Comparison of ENCODE assay signal across 36 cellular contexts in the genomic region with DNA sequence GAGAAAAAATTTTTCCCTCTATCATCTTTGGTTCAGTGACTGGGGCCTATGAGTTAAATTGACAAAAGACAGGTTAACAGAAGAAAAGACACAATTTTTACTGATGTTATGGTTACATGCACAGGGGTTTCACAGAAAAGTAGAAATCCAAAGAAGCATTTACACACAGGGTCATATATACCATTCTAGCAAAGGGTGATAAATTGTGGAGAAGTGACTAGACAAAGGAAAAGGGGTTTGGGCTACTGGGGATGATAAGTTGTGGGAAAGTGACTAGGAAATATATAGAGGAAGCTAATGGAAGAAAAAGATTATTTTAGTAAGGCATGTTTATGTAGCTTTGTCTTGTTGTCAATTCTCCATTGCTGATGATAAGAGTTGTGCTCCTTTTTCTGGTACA.
"Had no signal": no experiment of that assay in that cellular context is flagged by ENCODE, and none has a peak within 500 bp of the region (broad histone marks: within the 10 kb centered on the region; RNA-seq: fewer than 3 reads in every experiment).

No MANE protein-coding gene starts in this region.

- DNase-seq: activated CD4-positive, alpha-beta memory T cell treated with anti-CD3 and anti-CD28 coated beads for 36 hours; activated CD4-positive, alpha-beta T cell treated with anti-CD3 and anti-CD28 coated beads for 1 hour; activated CD4-positive, alpha-beta T cell treated with anti-CD3 and anti-CD28 coated beads for 36 hours; activated CD4-positive, alpha-beta T cell treated with anti-CD3 and anti-CD28 coated beads for 48 hours; activated CD4-positive, alpha-beta T cell treated with anti-CD3 and anti-CD28 coated beads, Interleukin-2, amount 10 ng/mL, durations not matched to agents 7 days and 5 days; activated CD4-positive, alpha-beta T cell treated with anti-CD3 and anti-CD28 coated beads, Interleukin-2, amount 50 U/mL, for 4 hours; activated CD4-positive, CD25-positive, alpha-beta regulatory T cell; activated CD8-positive, alpha-beta memory T cell treated with anti-CD3 and anti-CD28 coated beads, Interleukin-2, amount 50 U/mL, for 4 hours; activated CD8-positive, alpha-beta T cell treated with anti-CD3 and anti-CD28 coated beads for 36 hours; activated effector memory CD4-positive, alpha-beta T cell treated with anti-CD3 and anti-CD28 coated beads, Interleukin-2, amount 50 U/mL, for 16 hours; activated gamma-delta T cell treated with Interleukin-2 at 50 U/mL for 16 hours; activated naive CD4-positive, alpha-beta T cell; activated naive CD4-positive, alpha-beta T cell treated with anti-CD3 and anti-CD28 coated beads for 36 hours; activated naive CD4-positive, alpha-beta T cell treated with anti-CD3 and anti-CD28 coated beads, Interleukin-2, amount 50 U/mL, for 16 hours; activated naive CD8-positive, alpha-beta T cell treated with anti-CD3 and anti-CD28 coated beads for 36 hours; activated T-cell treated with anti-CD3 and anti-CD28 coated beads for 4 hours; activated T-cell treated with anti-CD3 and anti-CD28 coated beads, Interleukin-2, amount 50 U/mL, for 1 hour; activated T-cell treated with anti-CD3 and anti-CD28 coated beads, Interleukin-2, amount 50 U/mL, for 4 hours; activated T-cell treated with anti-CD3 and anti-CD28 coated beads, Interleukin-2, amount 50 U/mL, for 72 hours; adrenal gland; amniotic stem cell; aorta; body of pancreas; brain microvascular endothelial cell; central memory CD4-positive, alpha-beta T cell; T-helper 1 cell; T-helper 2 cell; T-helper 9 cell had no signal

- H3K4me1 ChIP-seq: adrenal gland, body of pancreas, breast epithelium had no signal

- ATAC-seq: activated CD4-positive, alpha-beta T cell treated with anti-CD3 and anti-CD28 coated beads for 36 hours; activated CD4-positive, CD25-positive, alpha-beta regulatory T cell treated with anti-CD3 and anti-CD28 coated beads, Interleukin-2, amount 50 U/mL, for 24 hours; activated CD8-positive, alpha-beta T cell treated with anti-CD3 and anti-CD28 coated beads for 36 hours; activated naive CD4-positive, alpha-beta T cell treated with anti-CD3 and anti-CD28 coated beads, Interleukin-2, amount 50 U/mL, for 72 hours; activated T-cell treated with anti-CD3 and anti-CD28 coated beads, Interleukin-2, amount 50 U/mL, for 4 hours; activated T-cell treated with anti-CD3 and anti-CD28 coated beads, Interleukin-2, amount 50 U/mL, for 72 hours; activated T-helper 17 cell treated with anti-CD3 and anti-CD28 coated beads, Interleukin-2, amount 50 U/mL, for 72 hours; body of pancreas had no signal

- H3K27me3 ChIP-seq: adrenal gland, body of pancreas, brain microvascular endothelial cell, breast epithelium had no signal

- H3K4me3 Mint-ChIP-seq: activated CD4-positive, alpha-beta memory T cell treated with anti-CD3 and anti-CD28 coated beads for 36 hours; activated CD4-positive, alpha-beta T cell treated with anti-CD3 and anti-CD28 coated beads for 36 hours; activated CD4-positive, alpha-beta T cell treated with anti-CD3 and anti-CD28 coated beads, Interleukin-2, amount 10 ng/mL, durations not matched to agents 7 days and 5 days; activated CD8-positive, alpha-beta T cell treated with anti-CD3 and anti-CD28 coated beads for 36 hours; activated naive CD4-positive, alpha-beta T cell treated with anti-CD3 and anti-CD28 coated beads for 36 hours; activated naive CD8-positive, alpha-beta T cell treated with anti-CD3 and anti-CD28 coated beads for 36 hours; activated T-cell treated with anti-CD3 and anti-CD28 coated beads, Interleukin-2, amount 50 U/mL, for 4 hours; activated T-cell treated with anti-CD3 and anti-CD28 coated beads, Interleukin-2, amount 50 U/mL, for 72 hours; activated T-helper 1 cell treated with anti-CD3 and anti-CD28 coated beads, Interleukin-12 subunit alpha, Interleukin-12 subunit beta, Interleukin-2, Interleukin-4 antibody, amounts not matched to agents 30 ng/mL and 10 ng/mL and 1 ng/mL, durations not matched to agents 14 hours and 24 hours and 36 hours; activated T-helper 17 cell treated with anti-CD3 and anti-CD28 coated beads, Interleukin-2, amount 50 U/mL, for 72 hours; T-helper 1 cell treated with Interleukin-12 subunit alpha and Interleukin-12 subunit beta and Interleukin-4 antibody, amounts not matched to agents 30 μg/mL and 1 μg/mL, for 36 hours; T-helper 2 cell treated with Interferon-gamma antibody and Interleukin-4, amounts not matched to agents 5 μg/mL and 100 μg/mL, for 36 hours had no signal

- H3K27ac Mint-ChIP-seq: activated CD4-positive, alpha-beta memory T cell treated with anti-CD3 and anti-CD28 coated beads for 36 hours; activated CD4-positive, alpha-beta T cell treated with anti-CD3 and anti-CD28 coated beads for 36 hours; activated CD4-positive, alpha-beta T cell treated with anti-CD3 and anti-CD28 coated beads, Interleukin-2, amount 10 ng/mL, durations not matched to agents 7 days and 5 days; activated CD8-positive, alpha-beta T cell treated with anti-CD3 and anti-CD28 coated beads for 36 hours; activated naive CD4-positive, alpha-beta T cell treated with anti-CD3 and anti-CD28 coated beads for 36 hours; activated naive CD4-positive, alpha-beta T cell treated with anti-CD3 and anti-CD28 coated beads, Interleukin-2, amount 50 U/mL, for 72 hours; activated naive CD8-positive, alpha-beta T cell treated with anti-CD3 and anti-CD28 coated beads for 36 hours; activated T-cell treated with anti-CD3 and anti-CD28 coated beads, Interleukin-2, amount 50 U/mL, for 72 hours; activated T-helper 1 cell treated with anti-CD3 and anti-CD28 coated beads, Interleukin-12 subunit alpha, Interleukin-12 subunit beta, Interleukin-2, Interleukin-4 antibody, amounts not matched to agents 30 ng/mL and 10 ng/mL and 1 ng/mL, durations not matched to agents 14 hours and 24 hours and 36 hours; activated T-helper 17 cell treated with anti-CD3 and anti-CD28 coated beads, Interleukin-2, amount 50 U/mL, for 72 hours; T-helper 1 cell treated with Interleukin-12 subunit alpha and Interleukin-12 subunit beta and Interleukin-4 antibody, amounts not matched to agents 30 μg/mL and 1 μg/mL, for 36 hours; T-helper 2 cell treated with Interferon-gamma antibody and Interleukin-4, amounts not matched to agents 5 μg/mL and 100 μg/mL, for 36 hours had no signal

- H3K27me3 Mint-ChIP-seq: activated CD4-positive, alpha-beta memory T cell treated with anti-CD3 and anti-CD28 coated beads for 36 hours; activated CD4-positive, alpha-beta T cell treated with anti-CD3 and anti-CD28 coated beads for 36 hours; activated CD4-positive, alpha-beta T cell treated with anti-CD3 and anti-CD28 coated beads, Interleukin-2, amount 10 ng/mL, durations not matched to agents 7 days and 5 days; activated CD8-positive, alpha-beta T cell treated with anti-CD3 and anti-CD28 coated beads for 36 hours; activated naive CD8-positive, alpha-beta T cell treated with anti-CD3 and anti-CD28 coated beads for 36 hours; activated T-helper 17 cell treated with anti-CD3 and anti-CD28 coated beads, Interleukin-2, amount 50 U/mL, for 72 hours had no signal

- H3K4me3 ChIP-seq: adrenal gland, body of pancreas, breast epithelium had no signal

- H3K9me3 ChIP-seq: adrenal gland, body of pancreas had no signal

- H3K36me3 Mint-ChIP-seq: activated naive CD4-positive, alpha-beta T cell treated with anti-CD3 and anti-CD28 coated beads, Interleukin-2, amount 50 U/mL, for 72 hours; activated naive CD8-positive, alpha-beta T cell treated with anti-CD3 and anti-CD28 coated beads for 36 hours had no signal

- H3K27ac ChIP-seq: adrenal gland, body of pancreas, brain microvascular endothelial cell, breast epithelium, VCaP had no signal

- H3K36me3 ChIP-seq: adrenal gland, brain microvascular endothelial cell, breast epithelium had no signal

- H3K9me3 Mint-ChIP-seq: activated CD8-positive, alpha-beta T cell treated with anti-CD3 and anti-CD28 coated beads for 36 hours; activated T-helper 17 cell treated with anti-CD3 and anti-CD28 coated beads, Interleukin-2, amount 50 U/mL, for 72 hours had no signal

- H3K4me1 Mint-ChIP-seq: activated CD4-positive, alpha-beta T cell treated with anti-CD3 and anti-CD28 coated beads for 36 hours; activated CD4-positive, alpha-beta T cell treated with anti-CD3 and anti-CD28 coated beads, Interleukin-2, amount 10 ng/mL, durations not matched to agents 7 days and 5 days; activated naive CD8-positive, alpha-beta T cell treated with anti-CD3 and anti-CD28 coated beads for 36 hours; activated T-helper 17 cell treated with anti-CD3 and anti-CD28 coated beads, Interleukin-2, amount 50 U/mL, for 72 hours had no signal
